ENCODE assay signal across 16 cellular contexts in the genomic region with DNA sequence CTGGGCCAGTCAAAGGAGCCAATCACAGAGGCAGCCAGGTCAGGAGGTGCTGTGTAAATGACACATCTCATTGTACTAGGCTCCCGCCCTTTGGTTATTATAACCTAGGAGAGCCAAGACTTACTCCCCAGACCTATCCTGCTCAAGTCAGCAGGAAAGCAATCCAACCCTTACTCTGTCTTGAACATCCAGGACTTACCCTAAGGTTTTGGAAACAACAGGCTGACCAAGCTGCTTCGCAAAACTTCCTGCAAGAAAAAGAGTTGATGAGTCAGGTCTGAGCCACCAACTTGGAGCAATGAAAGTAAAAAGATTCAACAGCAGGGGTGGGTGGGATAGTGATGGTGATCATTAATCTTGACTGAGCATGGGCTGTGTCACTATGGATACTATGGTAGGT.
DNase-seq lines count a peak whose midpoint lies in the region; ATAC-seq and TF ChIP-seq lines count a peak whose summit lies in the region.
"Had no signal": no experiment of that assay in that cellular context is flagged by ENCODE, and none has a peak within 500 bp of the region (broad histone marks: within the 10 kb centered on the region; RNA-seq: fewer than 3 reads in every experiment).

No MANE protein-coding gene starts in this region.

- H3K27me3 Mint-ChIP-seq in MCF 10A (ENCODE audit: insufficient read depth, unreplicated experiment), result no peaks in the 10 kb centered on the region
- H3K27me3 Mint-ChIP-seq in activated naive CD8-positive, alpha-beta T cell treated with anti-CD3 and anti-CD28 coated beads, Interleukin-2, amount 50 U/mL, for 24 hours, result peaks cover 4% of the 10 kb centered on the region

- intact Hi-C loops in MCF 10A (cut with micrococcal nuclease) (loop anchor here (10.0 kb wide), 1 partner anchor 225 kb away; the partner anchor contains the start of gene CCDC14), breast epithelium (cut with DNase I; ENCODE audit: low total_unique reads) (no loop called here), testis (cut with DNase I; ENCODE audit: low total_unique reads) (no loop called here)

- no TSS peak for BruUV-seq in MCF 10A (replicated peaks; lab: Mats Ljungman, UMichigan)

- H3K27ac ChIP-seq in breast epithelium, result no peak overlapping the region
- peak overlapping the region; percentile 90 for H3K27ac ChIP-seq in foreskin keratinocyte
- H3K27ac ChIP-seq in testis, result no peak overlapping the region
- H3K27ac ChIP-seq: 22Rv1 had no signal

- H3K4me3 ChIP-seq in breast epithelium, result no peak overlapping the region
- H3K4me3 ChIP-seq in astrocyte of the cerebellum (ENCODE audit: low read depth, low read length), result no peak overlapping the region
- H3K4me3 ChIP-seq in testis, result no peak overlapping the region
- H3K4me3 ChIP-seq: K562 had no signal

- ATAC-seq in foreskin keratinocyte (peak; percentile 82), HG03342 (IDR thresholded peaks at IDR 0.05; ENCODE audit: unreplicated experiment) (no peak)
- ATAC-seq in activated naive CD8-positive, alpha-beta T cell treated with anti-CD3 and anti-CD28 coated beads, Interleukin-2, amount 50 U/mL, for 24 hours, result no peak
- ATAC-seq: activated naive CD4-positive, alpha-beta T cell treated with anti-CD3 and anti-CD28 coated beads, Interleukin-2, amount 50 U/mL, for 72 hours; K562 had no signal

- in situ Hi-C loops in astrocyte of the cerebellum (cut with HindIII; ENCODE audit: low sequenced_read_pairs), result loop anchor here (5.0 kb wide), 1 partner anchor 78 kb away; no protein-coding TSS in a partner anchor

- TF ChIP-seq POLR2A in breast epithelium (IDR thresholded peaks at IDR 0.05), result no peak
- TF ChIP-seq POLR2A in testis (IDR thresholded peaks at IDR 0.05), result no peak

- peak overlapping the region; percentile 17 for H3K27ac Mint-ChIP-seq in MCF 10A (ENCODE audit: low read depth, unreplicated experiment)
- H3K27ac Mint-ChIP-seq in activated naive CD8-positive, alpha-beta T cell treated with anti-CD3 and anti-CD28 coated beads, Interleukin-2, amount 50 U/mL, for 24 hours, result no peak overlapping the region
- H3K27ac Mint-ChIP-seq: nephron progenitor cell had no signal

- H3K4me1 Mint-ChIP-seq in MCF 10A (ENCODE audit: insufficient read depth, unreplicated experiment), result peaks cover 23% of the 10 kb centered on the region
- no peaks in the 10 kb centered on the region for H3K4me1 Mint-ChIP-seq in activated naive CD8-positive, alpha-beta T cell treated with anti-CD3 and anti-CD28 coated beads, Interleukin-2, amount 50 U/mL, for 24 hours

- peak; percentile 48 for DNase-seq in MCF 10A (ENCODE audit: unreplicated experiment)
- no peak for DNase-seq in breast epithelium (ENCODE audit: low spot score in 2 of 2)
- peak; percentile 53 for DNase-seq in astrocyte of the cerebellum (ENCODE audit: low read depth)
- peak; percentile 70 to 84 for DNase-seq in foreskin keratinocyte
- DNase-seq in NCI-H2081 treated with DMSO at 0.1 percent for 48 hours (lab: John Stamatoyannopoulos, UW), result no peak
- DNase-seq in testis, result no peak
- DNase-seq in activated naive CD8-positive, alpha-beta T cell treated with anti-CD3 and anti-CD28 coated beads, Interleukin-2, amount 50 U/mL, for 24 hours, result no peak
- DNase-seq: NCI-H1694 treated with DMSO at 0.1 percent for 48 hours, NCI-H69, nephron progenitor cell, SHP77, substantia nigra had no signal

- H3K27me3 ChIP-seq in breast epithelium (no peaks in the 10 kb centered on the region), foreskin keratinocyte (no peaks in the 10 kb centered on the region), testis (no peaks in the 10 kb centered on the region)

- TF ChIP-seq CTCF in MCF 10A (IDR thresholded peaks at IDR 0.05; ENCODE audit: unreplicated experiment) (no peak), breast epithelium (IDR thresholded peaks at IDR 0.05) (no peak), astrocyte of the cerebellum (IDR thresholded peaks at IDR 0.05; ENCODE audit: low read depth, low read length, missing control alignments) (no peak), foreskin keratinocyte (conservative IDR thresholded peaks at IDR 0.05) (no peak), testis (IDR thresholded peaks at IDR 0.05) (no peak)

- no peaks in the 10 kb centered on the region for H3K36me3 ChIP-seq in breast epithelium
- H3K36me3 ChIP-seq in testis (ENCODE audit: low read depth, missing control alignments), result no peaks in the 10 kb centered on the region

- WGBS in testis, 2 donors, result 78 to 89% methylated on average over 2 of the region's 2 CpGs

- CTCF ChIA-PET in MCF 10A (lab: Yijun Ruan, JAX), result interaction anchor here (0.6 to 1.2 kb wide), 6 partner anchors 12 to 142 kb away, joined by 3 to 5 read pairs (median 3); no protein-coding TSS in a partner anchor

- H3K9me3 Mint-ChIP-seq in MCF 10A (ENCODE audit: unreplicated experiment), result no peaks in the 10 kb centered on the region
- H3K9me3 Mint-ChIP-seq in activated naive CD8-positive, alpha-beta T cell treated with anti-CD3 and anti-CD28 coated beads, Interleukin-2, amount 50 U/mL, for 24 hours, result no peaks in the 10 kb centered on the region
- H3K9me3 Mint-ChIP-seq: activated naive CD4-positive, alpha-beta T cell treated with anti-CD3 and anti-CD28 coated beads, Interleukin-2, amount 50 U/mL, for 72 hours; nephron progenitor cell had no signal

- H3K4me1 ChIP-seq in breast epithelium, result no peaks in the 10 kb centered on the region
- H3K4me1 ChIP-seq in foreskin keratinocyte, result peaks cover 40% of the 10 kb centered on the region
- H3K4me1 ChIP-seq in testis, result no peaks in the 10 kb centered on the region

- H3K36me3 Mint-ChIP-seq in MCF 10A (ENCODE audit: insufficient read depth, unreplicated experiment), result no peaks in the 10 kb centered on the region
- H3K36me3 Mint-ChIP-seq in activated naive CD8-positive, alpha-beta T cell treated with anti-CD3 and anti-CD28 coated beads, Interleukin-2, amount 50 U/mL, for 24 hours (ENCODE audit: low read depth), result no peaks in the 10 kb centered on the region
- H3K36me3 Mint-ChIP-seq: activated naive CD4-positive, alpha-beta T cell treated with anti-CD3 and anti-CD28 coated beads, Interleukin-2, amount 50 U/mL, for 72 hours had no signal

- POLR2A ChIA-PET in MCF 10A (lab: Yijun Ruan, JAX), result interaction anchor here (1.3 kb wide), 1 partner anchor 18 kb away, joined by 7 read pairs; no protein-coding TSS in a partner anchor

- H3K9me3 ChIP-seq in breast epithelium (no peaks in the 10 kb centered on the region), testis (no peaks in the 10 kb centered on the region)

- H3K4me3 Mint-ChIP-seq in MCF 10A (ENCODE audit: unreplicated experiment), result no peak overlapping the region
- no peak overlapping the region for H3K4me3 Mint-ChIP-seq in activated naive CD8-positive, alpha-beta T cell treated with anti-CD3 and anti-CD28 coated beads, Interleukin-2, amount 50 U/mL, for 24 hours
- H3K4me3 Mint-ChIP-seq: nephron progenitor cell had no signal

Comparison
In these comparisons a context has a peak if more than half of its experiments do, and no peak if none do; other contexts are left out.
1. DNase-seq: peak in MCF 10A (single experiment), astrocyte of the cerebellum (single experiment) and foreskin keratinocyte (2 of 2); none in breast epithelium (0 of 2), NCI-H2081 treated with DMSO at 0.1 percent for 48 hours (single experiment), testis (single experiment) and activated naive CD8-positive, alpha-beta T cell treated with anti-CD3 and anti-CD28 coated beads, Interleukin-2, amount 50 U/mL, for 24 hours (single experiment).